Comparison of ENCODE assay signal across 8 cellular contexts in genomic region chr1:120664373-120665249, GRCh38. TPM values are rescaled to one million over a fixed set of nuclear protein-coding genes. Genes with fewer than 3 reads are reported as not detected.
DNase-seq lines count a peak whose midpoint lies in the region; ATAC-seq, FAIRE-seq and TF ChIP-seq lines count a peak whose summit lies in the region.
"Not testable (repeated sequence)": the region's sequence is repeated elsewhere in the genome, so short reads cannot be mapped to it uniquely, and the experiment has no call there.

No MANE protein-coding gene starts in this region.

- intact Hi-C loops in left lung (cut with DNase I) = not testable (repeated sequence)

- H3K4me1 Mint-ChIP-seq in activated CD4-positive, alpha-beta T cell treated with anti-CD3 and anti-CD28 coated beads, Interleukin-2, amount 10 ng/mL, durations not matched to agents 7 days and 5 days; astrocyte (ENCODE audit: low read depth, unreplicated experiment); stimulated activated memory B cell treated with anti-CD40 and anti-IgM and Interleukin-4, amounts not matched to agents 10 μg/mL and 1 μg/mL and 100 μg/mL, for 72 hours: not testable (repeated sequence)

- H3K9ac ChIP-seq in astrocyte (ENCODE audit: low read length) = not testable (repeated sequence)

- POLR2A ChIA-PET in activated CD4-positive, alpha-beta T cell treated with anti-CD3 and anti-CD28 coated beads, Interleukin-2, amount 10 ng/mL, durations not matched to agents 7 days and 5 days (lab: Charles Lee) = not testable (repeated sequence)

- H3K27ac Mint-ChIP-seq in activated CD4-positive, alpha-beta T cell treated with anti-CD3 and anti-CD28 coated beads, Interleukin-2, amount 10 ng/mL, durations not matched to agents 7 days and 5 days; stimulated activated memory B cell treated with anti-CD40 and anti-IgM and Interleukin-4, amounts not matched to agents 10 μg/mL and 1 μg/mL and 100 μg/mL, for 72 hours: not testable (repeated sequence)
- peak overlapping the region; percentile 41 for H3K27ac Mint-ChIP-seq in astrocyte (ENCODE audit: unreplicated experiment)

- not testable (repeated sequence) for H2AFZ ChIP-seq in astrocyte (ENCODE audit: low read depth, low read length); neuron (ENCODE audit: low read depth, low read length)

- H3K36me3 Mint-ChIP-seq in activated CD4-positive, alpha-beta T cell treated with anti-CD3 and anti-CD28 coated beads, Interleukin-2, amount 10 ng/mL, durations not matched to agents 7 days and 5 days (ENCODE audit: low read depth); astrocyte (ENCODE audit: low read depth, unreplicated experiment); stimulated activated memory B cell treated with anti-CD40 and anti-IgM and Interleukin-4, amounts not matched to agents 10 μg/mL and 1 μg/mL and 100 μg/mL, for 72 hours: not testable (repeated sequence)

- not testable (repeated sequence) for H3K36me3 ChIP-seq in astrocyte (ENCODE audit: insufficient read depth, low read length); left lung; neuron (ENCODE audit: insufficient read depth, low read length)

- not testable (repeated sequence) for H3K4me1 ChIP-seq in astrocyte (ENCODE audit: insufficient read depth, low read length); left lung; neuron (ENCODE audit: insufficient read depth, low read length)

- H3K4me2 ChIP-seq in astrocyte (ENCODE audit: low read length) = not testable (repeated sequence)

- not testable (repeated sequence) for H3K27me3 Mint-ChIP-seq in activated CD4-positive, alpha-beta T cell treated with anti-CD3 and anti-CD28 coated beads, Interleukin-2, amount 10 ng/mL, durations not matched to agents 7 days and 5 days; astrocyte (ENCODE audit: low read depth, unreplicated experiment); stimulated activated memory B cell treated with anti-CD40 and anti-IgM and Interleukin-4, amounts not matched to agents 10 μg/mL and 1 μg/mL and 100 μg/mL, for 72 hours

- H3K4me3 ChIP-seq in AG09309 (ENCODE audit: control insufficient read depth, low read depth, low read length) (peak overlapping the region; percentile 28), left lung (peak overlapping the region in 1 of 2 donors; percentile 23), neuron (ENCODE audit: low read length) (peak overlapping the region; percentile 37)
- H3K4me3 ChIP-seq in astrocyte (ENCODE audit: insufficient read depth, low read depth, low read length) = not testable (repeated sequence)

- ATAC-seq in HG02588 (IDR thresholded peaks at IDR 0.05; ENCODE audit: unreplicated experiment) (peak; percentile 20), esophagus mucosa (peak; percentile 9), left lung (peak; percentile 69)
- ATAC-seq in stimulated activated memory B cell treated with anti-CD40 and anti-IgM and Interleukin-4, amounts not matched to agents 10 μg/mL and 1 μg/mL and 100 μg/mL, for 72 hours = peak; percentile 28

- CTCF ChIA-PET in activated CD4-positive, alpha-beta T cell treated with anti-CD3 and anti-CD28 coated beads, Interleukin-2, amount 10 ng/mL, durations not matched to agents 7 days and 5 days (lab: Charles Lee) = not testable (repeated sequence)

- not testable (repeated sequence) for H3K27me3 ChIP-seq in astrocyte (ENCODE audit: insufficient read depth, low read length); left lung; neuron (ENCODE audit: insufficient read depth, low read length)

- TF ChIP-seq CTCF in AG09309 (IDR thresholded peaks at IDR 0.05; ENCODE audit: control insufficient read depth, insufficient read depth, low read depth, low read length, missing control alignments); astrocyte (IDR thresholded peaks at IDR 0.05; ENCODE audit: insufficient read depth, low read depth, low read length); left lung (IDR thresholded peaks at IDR 0.05): not testable (repeated sequence)

- H4K20me1 ChIP-seq in astrocyte (ENCODE audit: insufficient read depth, low read length) = not testable (repeated sequence)

- DNase-seq in AG09309 (ENCODE audit: low read depth); activated CD4-positive, alpha-beta T cell treated with anti-CD3 and anti-CD28 coated beads, Interleukin-2, amount 10 ng/mL, durations not matched to agents 7 days and 5 days; astrocyte (ENCODE audit: low read depth); left lung: not testable (repeated sequence)

- H3K27ac ChIP-seq in astrocyte (ENCODE audit: low read depth, low read length); left lung: not testable (repeated sequence)

- H3K79me2 ChIP-seq in astrocyte (ENCODE audit: insufficient read depth, low read length) = not testable (repeated sequence)

- FAIRE-seq in astrocyte (lab: Jason Lieb, UNC) = not testable (repeated sequence)

- H3K9me3 Mint-ChIP-seq in activated CD4-positive, alpha-beta T cell treated with anti-CD3 and anti-CD28 coated beads, Interleukin-2, amount 10 ng/mL, durations not matched to agents 7 days and 5 days; astrocyte (ENCODE audit: unreplicated experiment); stimulated activated memory B cell treated with anti-CD40 and anti-IgM and Interleukin-4, amounts not matched to agents 10 μg/mL and 1 μg/mL and 100 μg/mL, for 72 hours: not testable (repeated sequence)

- H3K4me3 Mint-ChIP-seq in activated CD4-positive, alpha-beta T cell treated with anti-CD3 and anti-CD28 coated beads, Interleukin-2, amount 10 ng/mL, durations not matched to agents 7 days and 5 days = peak overlapping the region; percentile 72
- H3K4me3 Mint-ChIP-seq in astrocyte (ENCODE audit: unreplicated experiment) = peak overlapping the region; percentile 79
- H3K4me3 Mint-ChIP-seq in stimulated activated memory B cell treated with anti-CD40 and anti-IgM and Interleukin-4, amounts not matched to agents 10 μg/mL and 1 μg/mL and 100 μg/mL, for 72 hours = peak overlapping the region; percentile 88

- not testable (repeated sequence) for H3K9me3 ChIP-seq in astrocyte (ENCODE audit: insufficient read depth, low read depth, low read length); left lung; neuron (ENCODE audit: low read length)

RNA-seq across cellular contexts. Expression of gene NBPF26, which starts 59.1 kb away (rescaled TPM):
- 10 to 100 TPM; 19.6 to 21.9 TPM for total RNA-seq in activated CD4-positive, alpha-beta T cell treated with anti-CD3 and anti-CD28 coated beads, Interleukin-2, amount 10 ng/mL, durations not matched to agents 7 days and 5 days
- 20.8 and 24.6 TPM in 2 replicates for total RNA-seq in astrocyte
- total RNA-seq in esophagus mucosa = 22.2 TPM
- 10 to 100 TPM; 28.1 to 34.0 TPM for total RNA-seq in left lung

Comparison
In these comparisons a context has a peak if more than half of its experiments do, and no peak if none do; other contexts are left out.
1. ATAC-seq: peak in every context shown above with its lines; median percentile 69 in left lung; 28 in stimulated activated memory B cell treated with anti-CD40 and anti-IgM and Interleukin-4, amounts not matched to agents 10 μg/mL and 1 μg/mL and 100 μg/mL, for 72 hours; 20 in HG02588; 9 in esophagus mucosa.